Comparison of ENCODE assay signal across 8 cellular contexts in genomic region chr12:76031081-76031413, GRCh38. TPM values are rescaled to one million over a fixed set of nuclear protein-coding genes. Genes with fewer than 3 reads are reported as not detected.
DNase-seq lines count a peak whose midpoint lies in the region; ATAC-seq and TF ChIP-seq lines count a peak whose summit lies in the region.

No MANE protein-coding gene starts in this region.

- 0 to 1% (median 0%) methylated on average over 26 of the region's 26 CpGs for WGBS in adipose tissue, 3 donors
- WGBS in thyroid gland, 2 donors: 0% methylated on average over 3 to 6 of the region's 26 CpGs

- TF ChIP-seq CTCF in kidney epithelial cell (IDR thresholded peaks at IDR 0.05; ENCODE audit: insufficient read depth, low read length, poor library complexity, severe bottlenecking) (no peak), thyroid gland (IDR thresholded peaks at IDR 0.05) (no peak)

- ATAC-seq in GM18909 (IDR thresholded peaks at IDR 0.05; ENCODE audit: poor library complexity, unreplicated experiment) (peak; percentile 12), HG03378 (IDR thresholded peaks at IDR 0.05; ENCODE audit: unreplicated experiment) (peak; percentile 18), GM18867 (IDR thresholded peaks at IDR 0.05; ENCODE audit: unreplicated experiment) (no peak)

- no peak for TF ChIP-seq POLR2A in thyroid gland (IDR thresholded peaks at IDR 0.05)

- H3K4me3 ChIP-seq in kidney epithelial cell (ENCODE audit: low read depth, low read length): peak overlapping the region; percentile 99
- peak overlapping the region; percentile 86 to 90 (median 89) for H3K4me3 ChIP-seq in thyroid gland (replicated peaks in 1 of 3)

- DNase-seq in kidney epithelial cell (ENCODE audit: low read depth): no peak
- DNase-seq in thyroid gland: no peak
- no peak for DNase-seq in NCI-H82 treated with DMSO at 0.1 percent for 48 hours (lab: John Stamatoyannopoulos, UW; ENCODE audit: unreplicated experiment)
- no peak for DNase-seq in HuH-7.5 (ENCODE audit: low spot score)

- H3K4me1 ChIP-seq in thyroid gland: peaks cover 24 to 33% of the 10 kb centered on the region in 2 donors

- intact Hi-C loops in thyroid gland (cut with DNase I): loop anchor here (10.0 kb wide), 2 partner anchors 116 to 476 kb away; no protein-coding TSS in a partner anchor

- no peaks in the 10 kb centered on the region for H3K27me3 ChIP-seq in kidney epithelial cell (ENCODE audit: control insufficient read depth, insufficient read depth, low read length)
- no peaks in the 10 kb centered on the region for H3K27me3 ChIP-seq in thyroid gland

- peaks cover 3% of the 10 kb centered on the region for H3K36me3 ChIP-seq in kidney epithelial cell (ENCODE audit: control insufficient read depth, insufficient read depth, low read length)
- peaks cover 0 to 11% of the 10 kb centered on the region in 2 donors for H3K36me3 ChIP-seq in thyroid gland

- no peaks in the 10 kb centered on the region for H3K9me3 ChIP-seq in thyroid gland

- H3K27ac ChIP-seq in adipose tissue (ENCODE audit: low read depth, low read length) (peak overlapping the region; percentile 83), thyroid gland (peak overlapping the region; percentile 95 to 99 (median 98))

RNA-seq across cellular contexts. Expression of gene PHLDA1, which starts 0.5 kb away (rescaled TPM):
- polyA plus RNA-seq in adipose tissue: 10 to 100 TPM in 2 of 3 donors, 1 to 10 TPM in 1; 3.8 to 24.1 (median 20.7) TPM
- 111 and 113 TPM in 2 replicates for total RNA-seq in kidney epithelial cell
- total RNA-seq in thyroid gland: 10 to 100 TPM; 45.2 to 73.1 (median 57.5) TPM

RNA-seq across cellular contexts. Expression of gene NAP1L1, which starts 53.4 kb away (rescaled TPM):
- 100 to 1,000 TPM in 2 of 3 donors, 10 to 100 TPM in 1; 77.4 to 634 (median 336) TPM for polyA plus RNA-seq in adipose tissue
- total RNA-seq in kidney epithelial cell (500 and 574 TPM in 2 replicates), thyroid gland (100 to 1,000 TPM; 193 to 341 (median 213) TPM)
